ENCODE assay signal across 22 cellular contexts in genomic region chr16:86766700-86767099, GRCh38.
DNase-seq lines count a peak whose midpoint lies in the region; ATAC-seq, FAIRE-seq and TF ChIP-seq lines count a peak whose summit lies in the region.
"Had no signal": no experiment of that assay in that cellular context is flagged by ENCODE, and none has a peak within 500 bp of the region (broad histone marks: within the 10 kb centered on the region; RNA-seq: fewer than 3 reads in every experiment).

No MANE protein-coding gene starts in this region.

- no peak overlapping the region for H3K4me3 Mint-ChIP-seq in chondrocyte (ENCODE audit: unreplicated experiment)
- no peak overlapping the region for H3K4me3 Mint-ChIP-seq in activated CD8-positive, alpha-beta T cell treated with anti-CD3 and anti-CD28 coated beads for 36 hours
- H3K4me3 Mint-ChIP-seq in CD8-positive, alpha-beta T cell, result no peak overlapping the region
- H3K4me3 Mint-ChIP-seq: CD14-positive monocyte; CD4-positive, alpha-beta memory T cell; CD4-positive, CD25-positive, alpha-beta regulatory T cell had no signal

- H3K27ac Mint-ChIP-seq in chondrocyte (ENCODE audit: unreplicated experiment), result peak overlapping the region; percentile 36
- no peak overlapping the region for H3K27ac Mint-ChIP-seq in activated CD8-positive, alpha-beta T cell treated with anti-CD3 and anti-CD28 coated beads for 36 hours
- H3K27ac Mint-ChIP-seq in CD8-positive, alpha-beta T cell, result no peak overlapping the region
- H3K27ac Mint-ChIP-seq: CD14-positive monocyte; CD4-positive, CD25-positive, alpha-beta regulatory T cell had no signal

- peaks cover 25% of the 10 kb centered on the region for H3K4me1 Mint-ChIP-seq in chondrocyte (ENCODE audit: low read depth)
- H3K4me1 Mint-ChIP-seq in activated CD8-positive, alpha-beta T cell treated with anti-CD3 and anti-CD28 coated beads for 36 hours (ENCODE audit: low read depth), result no peaks in the 10 kb centered on the region
- no peaks in the 10 kb centered on the region for H3K4me1 Mint-ChIP-seq in CD8-positive, alpha-beta T cell (ENCODE audit: low read depth)
- H3K4me1 Mint-ChIP-seq: CD14-positive monocyte; CD4-positive, alpha-beta memory T cell had no signal

- no peaks in the 10 kb centered on the region; the same call in 1 of the 2 replicates for H3K9me3 ChIP-seq in SJCRH30 (replicated peaks)
- no peaks in the 10 kb centered on the region for H3K9me3 ChIP-seq in small intestine (ENCODE audit: control insufficient read depth, low read depth)
- no peaks in the 10 kb centered on the region for H3K9me3 ChIP-seq in CD8-positive, alpha-beta T cell (ENCODE audit: low read length)
- H3K9me3 ChIP-seq: BE2C, BLaER1, Caco-2 had no signal

- H3K27me3 Mint-ChIP-seq in chondrocyte (ENCODE audit: low read depth), result no peaks in the 10 kb centered on the region
- peaks cover 12% of the 10 kb centered on the region for H3K27me3 Mint-ChIP-seq in activated CD8-positive, alpha-beta T cell treated with anti-CD3 and anti-CD28 coated beads for 36 hours
- peaks cover 8% of the 10 kb centered on the region for H3K27me3 Mint-ChIP-seq in CD8-positive, alpha-beta T cell (ENCODE audit: low read depth)

- H3K36me3 Mint-ChIP-seq in chondrocyte (ENCODE audit: low read depth), result no peaks in the 10 kb centered on the region
- H3K36me3 Mint-ChIP-seq in activated CD8-positive, alpha-beta T cell treated with anti-CD3 and anti-CD28 coated beads for 36 hours (ENCODE audit: low read depth), result no peaks in the 10 kb centered on the region
- no peaks in the 10 kb centered on the region for H3K36me3 Mint-ChIP-seq in CD8-positive, alpha-beta T cell
- H3K36me3 Mint-ChIP-seq: CD14-positive monocyte; CD4-positive, alpha-beta memory T cell; CD4-positive, CD25-positive, alpha-beta regulatory T cell had no signal

- POLR2A ChIA-PET in activated CD8-positive, alpha-beta T cell treated with anti-CD3 and anti-CD28 coated beads for 36 hours (lab: Charles Lee), result no interaction called here
- POLR2A ChIA-PET in CD8-positive, alpha-beta T cell (lab: Charles Lee), result no interaction called here

- FAIRE-seq in small intestine (lab: Jason Lieb, UNC), result no peak
- FAIRE-seq: A204.1, D721Med, G401.6, GM12891, GM19239 had no signal

- H3K27ac ChIP-seq in SJCRH30, result peak overlapping the region; percentile 95
- no peak overlapping the region for H3K27ac ChIP-seq in small intestine (ENCODE audit: low read depth in 1 of 2, low read length in 1 of 2)
- no peak overlapping the region for H3K27ac ChIP-seq in CD8-positive, alpha-beta T cell (ENCODE audit: low read depth, low read length)
- H3K27ac ChIP-seq: BLaER1 had no signal

- DNase-seq in SJCRH30 (no peak), chondrocyte (ENCODE audit: low spot score) (no peak), small intestine (no peak)
- DNase-seq in activated CD8-positive, alpha-beta T cell treated with anti-CD3 and anti-CD28 coated beads for 36 hours, result no peak
- DNase-seq in CD8-positive, alpha-beta T cell, result no peak
- DNase-seq: 8988T; ACHN; BE2C; C1 segment of cervical spinal cord; Caco-2; Calu3; CD4-positive, alpha-beta memory T cell; CD4-positive, CD25-positive, alpha-beta regulatory T cell; DMS79 treated with DMSO at 0.1 percent for 48 hours; GF-D8 had no signal

- no peaks in the 10 kb centered on the region for H3K36me3 ChIP-seq in SJCRH30
- no peaks in the 10 kb centered on the region for H3K36me3 ChIP-seq in small intestine (ENCODE audit: control insufficient read depth in 2 of 2, insufficient read depth in 2 of 2, low read length in 2 of 2)
- no peaks in the 10 kb centered on the region for H3K36me3 ChIP-seq in CD8-positive, alpha-beta T cell (ENCODE audit: insufficient read depth, low read length)
- H3K36me3 ChIP-seq: BE2C, BLaER1 had no signal

- intact Hi-C loops in activated CD8-positive, alpha-beta T cell treated with anti-CD3 and anti-CD28 coated beads for 36 hours (cut with micrococcal nuclease), result loop anchor here (10.0 kb wide), 1 partner anchor 202 kb away; the partner anchor contains the start of gene FOXC2
- intact Hi-C loops in CD8-positive, alpha-beta T cell (cut with DNase I, micrococcal nuclease), result loop anchor here in 1 of 2 experiments (10.0 kb wide), 1 partner anchor 202 kb away; the partner anchor contains the start of gene FOXC2

- peaks cover 5% of the 10 kb centered on the region for H3K9me3 Mint-ChIP-seq in chondrocyte (ENCODE audit: low read depth)
- no peaks in the 10 kb centered on the region for H3K9me3 Mint-ChIP-seq in activated CD8-positive, alpha-beta T cell treated with anti-CD3 and anti-CD28 coated beads for 36 hours
- H3K9me3 Mint-ChIP-seq in CD8-positive, alpha-beta T cell, result no peaks in the 10 kb centered on the region

- ATAC-seq in activated CD8-positive, alpha-beta T cell treated with anti-CD3 and anti-CD28 coated beads for 36 hours, result no peak
- no peak for ATAC-seq in CD8-positive, alpha-beta T cell

- no peaks in the 10 kb centered on the region for H3K27me3 ChIP-seq in SJCRH30
- H3K27me3 ChIP-seq in small intestine (ENCODE audit: control insufficient read depth in 2 of 2, insufficient read depth in 2 of 2, low read length in 2 of 2), result no peaks in the 10 kb centered on the region
- H3K27me3 ChIP-seq in CD8-positive, alpha-beta T cell (ENCODE audit: insufficient read depth, low read length), result no peaks in the 10 kb centered on the region

- H3K4me3 ChIP-seq in SJCRH30 (no peak overlapping the region), small intestine (ENCODE audit: low read depth in 1 of 2, low read length in 2 of 2) (no peak overlapping the region)
- no peak overlapping the region for H3K4me3 ChIP-seq in CD8-positive, alpha-beta T cell (ENCODE audit: low read depth, low read length)
- H3K4me3 ChIP-seq: BLaER1 had no signal

- peaks cover 39% of the 10 kb centered on the region for H3K4me1 ChIP-seq in SJCRH30
- no peaks in the 10 kb centered on the region for H3K4me1 ChIP-seq in small intestine (ENCODE audit: control insufficient read depth in 2 of 2, insufficient read depth in 1 of 2, low read depth in 1 of 2, low read length in 1 of 2)
- H3K4me1 ChIP-seq in CD8-positive, alpha-beta T cell (ENCODE audit: insufficient read depth, low read length), result no peaks in the 10 kb centered on the region
- H3K4me1 ChIP-seq: BE2C, Caco-2 had no signal

- CTCF ChIA-PET in activated CD8-positive, alpha-beta T cell treated with anti-CD3 and anti-CD28 coated beads for 36 hours (lab: Charles Lee), result no interaction called here
- CTCF ChIA-PET in CD8-positive, alpha-beta T cell (lab: Charles Lee), result interaction anchor here (1.2 kb wide), 1 partner anchor 8 kb away, joined by 3 read pairs; no protein-coding TSS in a partner anchor

- 72 to 86% (median 84%) methylated on average over 2 of the region's 2 CpGs for WGBS in small intestine, 3 donors

- no peak for TF ChIP-seq CTCF in chondrocyte (IDR thresholded peaks at IDR 0.05)
- TF ChIP-seq CTCF in activated CD8-positive, alpha-beta T cell treated with anti-CD3 and anti-CD28 coated beads for 36 hours (IDR thresholded peaks at IDR 0.05), result no peak
- TF ChIP-seq CTCF in CD8-positive, alpha-beta T cell (IDR thresholded peaks at IDR 0.05), result no peak
